ENCODE assay signal across 1 cellular context in genomic region chr12:120228291-120229070, GRCh38.
A peak's percentile ranks its signal among the peaks of the same experiment; 100 is the strongest.
TF ChIP-seq lines count a peak whose summit lies in the region.

No MANE protein-coding gene starts in this region.

TF ChIP-seq in HepG2, 621 proteins besides CTCF, POLR2A, EP300 and RAD21 (continued from another document and continues in another):
- TF ChIP-seq ZBED4 (CRISPR knock-in tag; IDR thresholded peaks at IDR 0.05; ENCODE audit: borderline replicate concordance) (peak; percentile 17; the same call in 1 of the 2 replicates), XBP1 (CRISPR knock-in tag; IDR thresholded peaks at IDR 0.05) (peak; percentile 77; the same call in 1 of the 2 replicates), ZNF652 (CRISPR knock-in tag; IDR thresholded peaks at IDR 0.05; ENCODE audit: borderline replicate concordance, low read depth) (peak; percentile 99), TMF1 (CRISPR knock-in tag; IDR thresholded peaks at IDR 0.05; ENCODE audit: low read depth) (peak; percentile 24; the same call in 1 of the 2 replicates), MED13 (CRISPR knock-in tag; IDR thresholded peaks at IDR 0.05) (peak; percentile 70; the same call in 1 of the 2 replicates), TOE1 (CRISPR knock-in tag; IDR thresholded peaks at IDR 0.05) (0 out of 2 replicates have a peak, but pooled peaks have one; percentile 54), AGO1 (IDR thresholded peaks at IDR 0.05; ENCODE audit: low read depth, low read length, poor library complexity, severe bottlenecking) (peak; percentile 71), YEATS4 (CRISPR knock-in tag; IDR thresholded peaks at IDR 0.05; ENCODE audit: borderline replicate concordance) (peak; percentile 95), SIX1 (CRISPR knock-in tag; IDR thresholded peaks at IDR 0.05; ENCODE audit: borderline replicate concordance) (peak; percentile 68; the same call in 1 of the 2 replicates), PRDM10 (CRISPR knock-in tag; IDR thresholded peaks at IDR 0.05; ENCODE audit: low read depth) (peak; percentile 79), HNF1B (CRISPR knock-in tag; IDR thresholded peaks at IDR 0.05) (peak; percentile 78), RBFOX2 (IDR thresholded peaks at IDR 0.05; ENCODE audit: low read depth, low read length) (peak; percentile 17; the same call in 1 of the 2 replicates), HMGXB4 (CRISPR knock-in tag; IDR thresholded peaks at IDR 0.05; ENCODE audit: borderline replicate concordance in 1 of 2, low read depth in 1 of 2) (peak; percentile 85 to 96), ZNF337 (CRISPR knock-in tag; IDR thresholded peaks at IDR 0.05; ENCODE audit: borderline replicate concordance, low read depth) (0 out of 2 replicates have a peak, but pooled peaks have one; percentile 86), MAFK (conservative IDR thresholded peaks at IDR 0.05 in 1 of 2, IDR thresholded peaks at IDR 0.05 in 1 of 2; ENCODE audit: low read length in 2 of 2) (peak; percentile 60 to 63), NCOA2 (CRISPR knock-in tag; IDR thresholded peaks at IDR 0.05) (peak; percentile 56; the same call in 1 of the 2 replicates), ZNF451 (CRISPR knock-in tag; IDR thresholded peaks at IDR 0.05) (peak; percentile 71; the same call in 1 of the 2 replicates), SMARCE1 (IDR thresholded peaks at IDR 0.05; ENCODE audit: borderline replicate concordance) (no peak), HNF4A (CRISPR knock-in tag; IDR thresholded peaks at IDR 0.05) (peak; percentile 99), ZNF781 (CRISPR knock-in tag; IDR thresholded peaks at IDR 0.05; ENCODE audit: borderline replicate concordance, not compliant biosample characterization) (peak; percentile 28), TAF1 (CRISPR knock-in tag; IDR thresholded peaks at IDR 0.05) (peak; percentile 9; the same call in 1 of the 2 replicates), KLF6 (CRISPR knock-in tag; IDR thresholded peaks at IDR 0.05) (peak; percentile 58; the same call in 1 of the 2 replicates), ATF5 (CRISPR knock-in tag; IDR thresholded peaks at IDR 0.05; ENCODE audit: low read depth) (no peak), SOX5 (CRISPR knock-in tag; IDR thresholded peaks at IDR 0.05; ENCODE audit: borderline replicate concordance) (peak; percentile 39; the same call in 1 of the 2 replicates), EZH2 (conservative IDR thresholded peaks at IDR 0.05; ENCODE audit: low read depth, low read length) (no peak), ZGPAT (CRISPR knock-in tag; IDR thresholded peaks at IDR 0.05) (peak; percentile 82), HNF4G (IDR thresholded peaks at IDR 0.05; ENCODE audit: borderline replicate concordance, low read depth, low read length) (peak; percentile 99), HNF4G (CRISPR knock-in tag; IDR thresholded peaks at IDR 0.05; ENCODE audit: borderline replicate concordance, low read depth) (peak; percentile 99), ZNF619 (CRISPR knock-in tag; IDR thresholded peaks at IDR 0.05) (peak; percentile 64), ZNF280D (CRISPR knock-in tag; IDR thresholded peaks at IDR 0.05) (peak; percentile 92), NR0B2 (CRISPR knock-in tag; IDR thresholded peaks at IDR 0.05) (no peak), CENPT (CRISPR knock-in tag; IDR thresholded peaks at IDR 0.05; ENCODE audit: low read depth) (peak; percentile 72; the same call in 1 of the 2 replicates), ZNF547 (CRISPR knock-in tag; IDR thresholded peaks at IDR 0.05) (peak; percentile 59; the same call in 1 of the 2 replicates), TFAP4 (IDR thresholded peaks at IDR 0.05; ENCODE audit: borderline replicate concordance, low read depth) (peak; percentile 41; the same call in 1 of the 2 replicates), ZSCAN5A (CRISPR knock-in tag; IDR thresholded peaks at IDR 0.05; ENCODE audit: borderline replicate concordance) (peak; percentile 90; the same call in 1 of the 2 replicates), ZNF773 (CRISPR knock-in tag; IDR thresholded peaks at IDR 0.05; ENCODE audit: borderline replicate concordance) (no peak)
